Comparison of ENCODE assay signal across 8 cellular contexts in the genomic region with DNA sequence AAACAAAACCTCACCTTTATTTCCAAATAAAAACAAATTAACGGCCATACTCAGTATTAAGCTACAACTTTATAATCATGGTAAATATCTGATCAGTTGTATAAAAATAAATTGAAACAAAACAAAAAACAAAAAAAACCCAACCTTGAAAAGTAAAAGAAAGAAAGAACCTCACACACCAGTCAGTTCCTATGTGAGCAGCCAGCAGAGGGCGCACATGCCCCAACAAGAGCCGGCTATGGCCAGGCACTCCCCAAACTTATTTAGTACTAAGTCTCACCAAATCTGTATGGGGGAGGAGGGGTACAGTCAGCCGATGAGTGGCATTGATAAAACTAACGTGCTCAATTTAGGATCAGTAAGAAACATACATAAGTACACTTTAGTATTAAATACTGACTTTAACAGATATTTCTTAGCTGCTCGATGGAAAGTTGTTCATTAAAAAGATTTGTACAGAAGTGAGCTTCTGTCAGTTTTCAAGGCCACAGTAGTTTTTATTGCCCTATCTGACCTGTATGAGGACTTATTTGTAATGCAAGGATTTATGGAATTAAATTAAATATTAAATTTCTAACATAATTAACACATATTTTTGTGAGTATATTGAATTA.
DNase-seq lines count a peak whose midpoint lies in the region; ATAC-seq and TF ChIP-seq lines count a peak whose summit lies in the region.

No MANE protein-coding gene starts in this region.

- no peak overlapping the region for H3K9ac ChIP-seq in mesendoderm (ENCODE audit: low read length)

- peak; percentile 96 for DNase-seq in NCI-H69 (lab: John Stamatoyannopoulos, UW)
- peak; percentile 78 to 80 for DNase-seq in activated CD4-positive, alpha-beta T cell treated with anti-CD3 and anti-CD28 coated beads, Interleukin-2, amount 50 U/mL, for 48 hours
- peak; percentile 45 for DNase-seq in effector CD4-positive, alpha-beta T cell
- DNase-seq in mesendoderm: peak; percentile 84
- peak; percentile 63 to 65 for DNase-seq in stimulated activated CD8-positive, alpha-beta memory T cell treated with anti-CD3 and anti-CD28 coated beads, Interleukin-2, amount 100 ng/mL, for 48 hours (ENCODE audit: low read depth in 2 of 2)

- H3K27ac ChIP-seq in C4-2B: no peak overlapping the region
- H3K27ac ChIP-seq in mesendoderm (ENCODE audit: low read depth, low read length): no peak overlapping the region

- peaks cover 25% of the 10 kb centered on the region for H3K79me2 ChIP-seq in mesendoderm (ENCODE audit: control insufficient read depth, insufficient read depth, low read length)

- no peak overlapping the region for H2BK15ac ChIP-seq in mesendoderm (replicated peaks; ENCODE audit: low read depth)

- no peak overlapping the region for H3K56ac ChIP-seq in mesendoderm (ENCODE audit: low read length)

- no peaks in the 10 kb centered on the region for H3K27me3 ChIP-seq in mesendoderm (ENCODE audit: insufficient read depth, low read length, poor library complexity)

- ATAC-seq in GM19324 (IDR thresholded peaks at IDR 0.05; ENCODE audit: low FRiP score, unreplicated experiment) (peak; percentile 78), HG03457 (IDR thresholded peaks at IDR 0.05; ENCODE audit: unreplicated experiment) (peak; percentile 66)

- no peak overlapping the region for H2AK5ac ChIP-seq in mesendoderm (ENCODE audit: low read length)

- H2BK5ac ChIP-seq in mesendoderm (ENCODE audit: low read length): no peak overlapping the region

- TF ChIP-seq CTCF in C4-2B (conservative IDR thresholded peaks at IDR 0.05): peak; percentile 92

- H4K5ac ChIP-seq in mesendoderm (ENCODE audit: low read length): no peak overlapping the region

- WGBS in mesendoderm (ENCODE audit: extremely low coverage, insufficient coverage, low lambda C conversion rate): 100% methylated on average over 1 of the region's 6 CpGs

- H3K4me3 ChIP-seq in mesendoderm (ENCODE audit: low read length): no peak overlapping the region

- no peak overlapping the region for H2BK120ac ChIP-seq in mesendoderm (ENCODE audit: low read depth, low read length)

- peaks cover 7% of the 10 kb centered on the region for H3K4me1 ChIP-seq in mesendoderm (ENCODE audit: control insufficient read depth, low read depth, low read length)

- H3K18ac ChIP-seq in mesendoderm (ENCODE audit: low read length): no peak overlapping the region

- peaks cover 7% of the 10 kb centered on the region for H3K79me1 ChIP-seq in mesendoderm (ENCODE audit: low read length)

- H3K4me2 ChIP-seq in mesendoderm (ENCODE audit: low read length): no peak overlapping the region

- no peaks in the 10 kb centered on the region for H3K36me3 ChIP-seq in mesendoderm (ENCODE audit: control insufficient read depth, insufficient read depth, low read length)

- no peak overlapping the region for H3K23ac ChIP-seq in mesendoderm (ENCODE audit: low read length)

- H4K8ac ChIP-seq in mesendoderm (ENCODE audit: low read depth, low read length): no peak overlapping the region

- H3K4ac ChIP-seq in mesendoderm (ENCODE audit: low read depth, low read length): no peak overlapping the region

Comparison
In these comparisons a context has a peak if more than half of its experiments do, and no peak if none do; other contexts are left out.
1. DNase-seq: peak in every context shown above with its lines; median percentile 96 in NCI-H69; 84 in mesendoderm; 79 in activated CD4-positive, alpha-beta T cell treated with anti-CD3 and anti-CD28 coated beads, Interleukin-2, amount 50 U/mL, for 48 hours; 64 in stimulated activated CD8-positive, alpha-beta memory T cell treated with anti-CD3 and anti-CD28 coated beads, Interleukin-2, amount 100 ng/mL, for 48 hours; 45 in effector CD4-positive, alpha-beta T cell.